Comparison of ENCODE assay signal across 19 cellular contexts in genomic region chr15:74839526-74840395, GRCh38. TPM values are rescaled to one million over a fixed set of nuclear protein-coding genes. Genes with fewer than 3 reads are reported as not detected.
DNase-seq lines count a peak whose midpoint lies in the region; ATAC-seq, FAIRE-seq and TF ChIP-seq lines count a peak whose summit lies in the region.
"Had no signal": no experiment of that assay in that cellular context is flagged by ENCODE, and none has a peak within 500 bp of the region (broad histone marks: within the 10 kb centered on the region; RNA-seq: fewer than 3 reads in every experiment).

No MANE protein-coding gene starts in this region.

- 0 out of 2 replicates have a peak, but pooled peaks cover 7% of the 10 kb centered on the region for H4K20me1 ChIP-seq in Karpas-422 (ENCODE audit: insufficient read depth, low read depth, low read length)
- H4K20me1 ChIP-seq in K562 (replicated peaks; ENCODE audit: control insufficient read depth, insufficient read depth, low read length), result peaks cover 8% of the 10 kb centered on the region; the same call in 1 of the 2 replicates
- H4K20me1 ChIP-seq in mammary epithelial cell (ENCODE audit: insufficient read depth, low read length), result no peaks in the 10 kb centered on the region

- TF ChIP-seq POLR2A in K562 (conservative IDR thresholded peaks at IDR 0.05), result no peak

- H3K4me1 ChIP-seq in Karpas-422 (ENCODE audit: low read length), result peaks cover 70% of the 10 kb centered on the region
- H3K4me1 ChIP-seq in K562 (replicated peaks in 1 of 2; ENCODE audit: control insufficient read depth in 2 of 2, insufficient read depth in 2 of 2, low read length in 2 of 2), result peaks cover 19 to 62% of the 10 kb centered on the region in 2 experiments; a peak in 4 of 5 replicates
- peaks cover 8% of the 10 kb centered on the region for H3K4me1 ChIP-seq in mammary epithelial cell (ENCODE audit: insufficient read depth, low read length)
- H3K4me1 ChIP-seq in trophoblast cell (ENCODE audit: control insufficient read depth in 1 of 2, insufficient read depth in 2 of 2, low read length in 2 of 2), result peaks cover 12 to 14% of the 10 kb centered on the region in 2 experiments

- no peak for ATAC-seq in K562
- ATAC-seq: lower lobe of right lung had no signal

- no peaks in the 10 kb centered on the region for H3K9me3 Mint-ChIP-seq in neural crest cell
- H3K9me3 Mint-ChIP-seq: dendritic cell treated with granulocyte-macrophage colony-stimulating factor and Interleukin-4, amounts not matched to agents 40 ng/mL and 50 ng/mL, for 4 days; immature natural killer cell had no signal

- no peak overlapping the region for H3K14ac ChIP-seq in trophoblast cell (ENCODE audit: low read length)

- H3K9ac ChIP-seq in Karpas-422 (ENCODE audit: low read length) (peak overlapping the region; percentile 98), K562 (ENCODE audit: insufficient read depth in 1 of 2, low read depth in 2 of 2, low read length in 2 of 2) (peak overlapping the region in 1 of 2 experiments; percentile 74; a peak in 2 of 4 replicates), mammary epithelial cell (ENCODE audit: insufficient read depth, low read length) (no peak overlapping the region), trophoblast cell (ENCODE audit: low read length) (no peak overlapping the region)

- H3K18ac ChIP-seq in trophoblast cell (ENCODE audit: low read length), result no peak overlapping the region

- DNase-seq in G401 (ENCODE audit: low spot score) (peak; percentile 43), Karpas-422 (peak; percentile 71), K562 (ENCODE audit: extremely low read depth in 1 of 4, low spot score in 3 of 4) (peak in 2 of 4 experiments; percentile 34 to 36), neural crest cell (ENCODE audit: low read depth, low spot score) (no peak), COLO668 (lab: John Stamatoyannopoulos, UW; ENCODE audit: unreplicated experiment) (no peak), mammary epithelial cell (no peak), trophoblast cell (no peak)
- DNase-seq in activated naive CD4-positive, alpha-beta T cell (lab: John Stamatoyannopoulos, UW), result no peak
- DNase-seq: activated naive CD4-positive, alpha-beta T cell treated with anti-CD3 and anti-CD28 coated beads, Interleukin-2, amount 50 U/mL, for 16 hours; AML-193; immature natural killer cell; IMR-90; lower lobe of right lung; NCI-H2107 had no signal

- H3K36me3 ChIP-seq in Karpas-422 (ENCODE audit: insufficient read depth, low read length) (peaks cover 3% of the 10 kb centered on the region; the same call in 1 of the 2 replicates), K562 (ENCODE audit: control insufficient read depth, insufficient read depth, low read length) (peaks cover 58% of the 10 kb centered on the region; the same call in 1 of the 3 replicates), mammary epithelial cell (ENCODE audit: insufficient read depth, low read length) (no peaks in the 10 kb centered on the region), trophoblast cell (ENCODE audit: control insufficient read depth in 1 of 2, insufficient read depth in 2 of 2, low read length in 2 of 2) (peaks cover under 1 to 4% of the 10 kb centered on the region in 2 experiments)

- dilution Hi-C loops in mammary epithelial cell (cut with HindIII; ENCODE audit: low sequenced_read_pairs), result no loop called here

- H3K27ac ChIP-seq in Karpas-422 (ENCODE audit: low read length), result peak overlapping the region; percentile 76
- H3K27ac ChIP-seq in K562 (ENCODE audit: extremely low read depth, low read depth, low read length), result no peak overlapping the region
- no peak overlapping the region for H3K27ac ChIP-seq in mammary epithelial cell (ENCODE audit: insufficient read depth, low read depth, low read length)
- H3K27ac ChIP-seq in trophoblast cell (ENCODE audit: low read depth, low read length), result no peak overlapping the region
- H3K27ac ChIP-seq: epithelial cell of prostate, lower lobe of right lung had no signal

- H3K4me2 ChIP-seq in Karpas-422 (ENCODE audit: low read depth, low read length, poor library complexity, severe bottlenecking) (peak overlapping the region; percentile 83), K562 (ENCODE audit: insufficient read depth, low read length) (no peak overlapping the region), mammary epithelial cell (ENCODE audit: insufficient read depth, low read depth, low read length) (no peak overlapping the region), trophoblast cell (ENCODE audit: low read length) (no peak overlapping the region)

- H4K12ac ChIP-seq in trophoblast cell (ENCODE audit: low read depth, low read length), result no peak overlapping the region

- peaks cover 6% of the 10 kb centered on the region for H3K79me1 ChIP-seq in trophoblast cell (ENCODE audit: low read length)

- H3K36me3 Mint-ChIP-seq in neural crest cell (ENCODE audit: low read depth), result no peaks in the 10 kb centered on the region

- no peaks in the 10 kb centered on the region for H3K27me3 ChIP-seq in Karpas-422 (ENCODE audit: low read length)
- H3K27me3 ChIP-seq in K562 (ENCODE audit: control insufficient read depth in 2 of 2, insufficient read depth in 2 of 2, low read length in 2 of 2), result no peaks in the 10 kb centered on the region
- no peaks in the 10 kb centered on the region for H3K27me3 ChIP-seq in mammary epithelial cell (ENCODE audit: insufficient read depth, low read length)
- no peaks in the 10 kb centered on the region for H3K27me3 ChIP-seq in trophoblast cell (ENCODE audit: insufficient read depth, low read length)

- H4K91ac ChIP-seq in trophoblast cell (ENCODE audit: low read depth, low read length), result no peak overlapping the region

- 84% methylated on average over 27 of the region's 31 CpGs for WGBS in K562 (ENCODE audit: insufficient coverage, low coverage, missing lambda C conversion rate)
- WGBS in mammary epithelial cell (ENCODE audit: low coverage, missing lambda C conversion rate), result 86% methylated on average over 26 of the region's 31 CpGs
- no CpG with 5 or more reads among the region's 31 CpGs for WGBS in trophoblast cell (ENCODE audit: extremely low coverage, insufficient coverage, insufficient read length)

- H3K4me1 Mint-ChIP-seq in neural crest cell, result peaks cover 27% of the 10 kb centered on the region

- no peak overlapping the region for H4K8ac ChIP-seq in trophoblast cell (ENCODE audit: low read depth, low read length)

- no peak overlapping the region for H2BK12ac ChIP-seq in trophoblast cell (ENCODE audit: low read length)

- no peak overlapping the region for H2AK5ac ChIP-seq in trophoblast cell (ENCODE audit: low read length)

- intact Hi-C loops in K562 (cut with micrococcal nuclease), result loop anchor here (5.0 kb wide), 4 partner anchors 53 to 148 kb away; partner anchors contain the start of gene MPI
- intact Hi-C loops in mammary epithelial cell (cut with micrococcal nuclease), result no loop called here

- no peak overlapping the region for H2BK120ac ChIP-seq in trophoblast cell (ENCODE audit: insufficient read depth, low read length, poor library complexity)

- H2AFZ ChIP-seq in Karpas-422 (ENCODE audit: low read length) (no peak overlapping the region), K562 (ENCODE audit: low read depth, low read length) (no peak overlapping the region), mammary epithelial cell (ENCODE audit: low read depth, low read length) (no peak overlapping the region), trophoblast cell (ENCODE audit: insufficient read depth, low read length, poor library complexity) (no peak overlapping the region)

- H3K9me3 ChIP-seq in Karpas-422 (ENCODE audit: low read length) (no peaks in the 10 kb centered on the region), K562 (replicated peaks; ENCODE audit: control insufficient read depth, insufficient read depth, low read depth, low read length) (no peaks in the 10 kb centered on the region), mammary epithelial cell (replicated peaks; ENCODE audit: insufficient read depth, low read length) (no peaks in the 10 kb centered on the region), trophoblast cell (ENCODE audit: insufficient read depth, low read depth, low read length) (no peaks in the 10 kb centered on the region)
- H3K9me3 ChIP-seq: lower lobe of right lung had no signal

- peak overlapping the region; percentile 19 for H3K27ac Mint-ChIP-seq in neural crest cell (ENCODE audit: unreplicated experiment)
- H3K27ac Mint-ChIP-seq: dendritic cell treated with granulocyte-macrophage colony-stimulating factor and Interleukin-4, amounts not matched to agents 40 ng/mL and 50 ng/mL, for 4 days had no signal

- TF ChIP-seq EP300 in K562 (IDR thresholded peaks at IDR 0.05; ENCODE audit: low read length), result no peak

- in situ Hi-C loops in G401 (cut with HindIII; ENCODE audit: low sequenced_read_pairs) (loop anchor here (5.0 kb wide), 1 partner anchor 72 kb away; no protein-coding TSS in a partner anchor), K562 (cut with MboI) (no loop called here), mammary epithelial cell (cut with MboI; ENCODE audit: low sequenced_read_pairs in 2 of 2) (no loop called here)

- CTCF ChIA-PET in K562 (lab: Yijun Ruan, JAX; ENCODE audit: low intra/inter-chr PET ratio), result no interaction called here
- CTCF ChIA-PET in mammary epithelial cell (lab: Charles Lee; ENCODE audit: low non-redundant PET), result no interaction called here

- H3K9me2 ChIP-seq in Karpas-422 (replicated peaks; ENCODE audit: insufficient read depth, low read length), result no peaks in the 10 kb centered on the region

- peaks cover 16% of the 10 kb centered on the region for H3K79me2 ChIP-seq in Karpas-422 (ENCODE audit: low read length)
- peaks cover 14% of the 10 kb centered on the region; the same call in 2 of the 3 replicates for H3K79me2 ChIP-seq in K562 (ENCODE audit: control insufficient read depth, insufficient read depth, low read length)
- no peaks in the 10 kb centered on the region for H3K79me2 ChIP-seq in mammary epithelial cell (ENCODE audit: insufficient read depth, low read length)
- peaks cover 3% of the 10 kb centered on the region for H3K79me2 ChIP-seq in trophoblast cell (ENCODE audit: control insufficient read depth, insufficient read depth, low read length, poor library complexity)

- peaks cover 8% of the 10 kb centered on the region for H3K9me1 ChIP-seq in K562 (ENCODE audit: control insufficient read depth, insufficient read depth, low read length)

- peak overlapping the region; percentile 11; the same call in 1 of the 2 replicates for H3K4me3 ChIP-seq in Karpas-422 (ENCODE audit: low read length)
- H3K4me3 ChIP-seq in K562, result no peak overlapping the region
- no peak overlapping the region for H3K4me3 ChIP-seq in mammary epithelial cell (replicated peaks in 1 of 3; ENCODE audit: insufficient read depth in 1 of 3, low read depth in 2 of 3, low read length in 3 of 3)
- no peak overlapping the region for H3K4me3 ChIP-seq in trophoblast cell (ENCODE audit: low read depth, low read length)
- H3K4me3 ChIP-seq: lower lobe of right lung had no signal

- no peak overlapping the region for H3K23ac ChIP-seq in trophoblast cell (ENCODE audit: low read length)

- FAIRE-seq in K562 (lab: Jason Lieb, UNC), result peak; percentile 29
- FAIRE-seq: D721Med had no signal

- TF ChIP-seq RAD21 in K562 (CRISPR knock-in tag; conservative IDR thresholded peaks at IDR 0.05 in 1 of 2, IDR thresholded peaks at IDR 0.05 in 1 of 2), result no peak

- peak overlapping the region; percentile 61 for H3K4me3 Mint-ChIP-seq in neural crest cell
- H3K4me3 Mint-ChIP-seq: dendritic cell treated with granulocyte-macrophage colony-stimulating factor and Interleukin-4, amounts not matched to agents 40 ng/mL and 50 ng/mL, for 4 days had no signal

- H3K4ac ChIP-seq in trophoblast cell (ENCODE audit: low read depth, low read length), result no peak overlapping the region

- H2BK5ac ChIP-seq in trophoblast cell (ENCODE audit: low read depth, low read length, poor library complexity), result no peak overlapping the region

- BruUV-seq in K562 (replicated peaks; lab: Mats Ljungman, UMichigan), result no TSS peak
- BruUV-seq in mammary epithelial cell (replicated peaks; lab: Mats Ljungman, UMichigan), result no TSS peak

- H3K27me3 Mint-ChIP-seq in neural crest cell (ENCODE audit: low read depth), result no peaks in the 10 kb centered on the region
- H3K27me3 Mint-ChIP-seq: dendritic cell treated with granulocyte-macrophage colony-stimulating factor and Interleukin-4, amounts not matched to agents 40 ng/mL and 50 ng/mL, for 4 days had no signal

- TF ChIP-seq CTCF in K562 (IDR thresholded peaks at IDR 0.05 in 2 of 3, conservative IDR thresholded peaks at IDR 0.05 in 1 of 3; ENCODE audit: insufficient read depth in 2 of 3, low read depth in 1 of 3, low read length in 3 of 3), result peak; percentile 23 to 42 (median 34); a peak in 3 of 6 replicates
- no peak for TF ChIP-seq CTCF in neural crest cell (conservative IDR thresholded peaks at IDR 0.05)
- TF ChIP-seq CTCF in mammary epithelial cell (conservative IDR thresholded peaks at IDR 0.05 in 1 of 2, IDR thresholded peaks at IDR 0.05 in 1 of 2; ENCODE audit: extremely low read depth in 1 of 2, insufficient read depth in 1 of 2, low read depth in 1 of 2, low read length in 2 of 2), result no peak

- POLR2A ChIA-PET in K562 (lab: Yijun Ruan, JAX), result interaction anchor here (0.6 to 1.7 kb wide), 3 partner anchors 12 to 365 kb away, joined by 3 to 5 read pairs (median 3); no protein-coding TSS in a partner anchor

RNA-seq across cellular contexts. Expression of gene ULK3, which starts 3.2 kb away (rescaled TPM):
- 32.1 and 40.9 TPM in 2 replicates for total RNA-seq in G401 (2014; rRNA removed; shearing (Covaris generic))
- total RNA-seq in Karpas-422 (2014; rRNA removed; shearing (Covaris generic); ENCODE audit: low replicate concordance), result 87.3 and 89.6 TPM in 2 replicates
- 107 and 242 TPM in 2 replicates for total RNA-seq in K562 (2011; cell fraction: chromatin; rRNA removed; ENCODE audit: low replicate concordance)
- 124 and 125 TPM in 2 replicates for total RNA-seq in K562 (2011; cell fraction: nucleolus; rRNA removed)
- total RNA-seq in K562 (2011; cell fraction: nucleoplasm; rRNA removed), result 82.4 and 89.4 TPM in 2 replicates
- total RNA-seq in K562 (2014; rRNA removed) (34.9 and 35.9 TPM in 2 replicates), K562 (2014; rRNA removed; fragmentation: Illumina TruSeq; extraction: Trizol) (18.2 and 19.3 TPM in 2 replicates), K562 (2015; rRNA removed; fragmentation: Illumina TruSeq; extraction: Trizol) (24.9 and 25.5 TPM in 2 replicates), K562 (2021) (36.9 and 38.3 TPM in 2 replicates), neural crest cell (48.4 TPM in 2 replicates), mammary epithelial cell (10 to 100 TPM; 20.0 to 26.3 TPM)
- polyA plus RNA-seq in K562 (2011; rRNA removed) (61.5 and 68.0 TPM in 2 replicates), K562 (2014; fragmentation: Illumina TruSeq; extraction: Trizol) (43.2 and 49.7 TPM in 2 replicates), K562 (2014; fragmentation: Nextera tagmentation; extraction: Ambion mirVana) (under 1 TPM; 0.68 to 0.88 TPM), K562 (2014; rRNA removed) (60.9 and 62.5 TPM in 2 replicates), mammary epithelial cell (17.8 TPM)
- 45.9 and 75.1 TPM in 2 replicates for polyA plus RNA-seq in K562 (2011; cell fraction: cytosol; rRNA removed)
- polyA plus RNA-seq in K562 (2011; cell fraction: nucleus; rRNA removed), result 426 and 551 TPM in 2 replicates
- 42.4 and 44.3 TPM in 2 replicates for polyA plus RNA-seq in K562 (2012)
- 23.1 and 27.7 TPM in 2 replicates for polyA minus RNA-seq in K562 (2011; rRNA and poly(A)+ RNA removed)
- 13.6 and 16.5 TPM in 2 replicates for polyA minus RNA-seq in K562 (2011; cell fraction: cytosol; rRNA and poly(A)+ RNA removed)
- 38.5 and 48.7 TPM in 2 replicates for polyA minus RNA-seq in K562 (2011; cell fraction: nucleus; rRNA and poly(A)+ RNA removed)
- polyA minus RNA-seq in mammary epithelial cell, result 22.1 TPM
- 9.3 and 10.1 TPM in 2 replicates for polyA plus RNA-seq in trophoblast cell (2013)

RNA-seq across cellular contexts. Expression of gene CPLX3, which starts 13.3 kb away (rescaled TPM):
- not detected in 2 replicates for total RNA-seq in G401 (2014; rRNA removed; shearing (Covaris generic))
- total RNA-seq in Karpas-422 (2014; rRNA removed; shearing (Covaris generic); ENCODE audit: low replicate concordance), result 5.2 and 7.3 TPM in 2 replicates
- total RNA-seq in K562 (2011; cell fraction: chromatin; rRNA removed; ENCODE audit: low replicate concordance), result not detected in 2 replicates
- not detected in 2 replicates for total RNA-seq in K562 (2011; cell fraction: nucleolus; rRNA removed)
- not detected in 2 replicates for total RNA-seq in K562 (2011; cell fraction: nucleoplasm; rRNA removed)
- not detected in 2 replicates for total RNA-seq in K562 (2014; rRNA removed)
- not detected in 2 replicates for total RNA-seq in K562 (2014; rRNA removed; fragmentation: Illumina TruSeq; extraction: Trizol)
- total RNA-seq in K562 (2015; rRNA removed; fragmentation: Illumina TruSeq; extraction: Trizol), result not detected in 2 replicates
- not detected in 2 replicates for total RNA-seq in K562 (2021)
- polyA plus RNA-seq in K562 (2011; rRNA removed), result not detected in 2 replicates
- 0.04 TPM in 1 of 2 replicates, not detected in the other for polyA plus RNA-seq in K562 (2011; cell fraction: cytosol; rRNA removed)
- polyA plus RNA-seq in K562 (2011; cell fraction: nucleus; rRNA removed), result 0.04 TPM in 1 of 2 replicates, not detected in the other
- polyA plus RNA-seq in K562 (2012), result not detected in 2 replicates
- polyA plus RNA-seq in K562 (2014; fragmentation: Illumina TruSeq; extraction: Trizol), result not detected in 2 replicates
- polyA plus RNA-seq in K562 (2014; fragmentation: Nextera tagmentation; extraction: Ambion mirVana), result not detected
- polyA plus RNA-seq in K562 (2014; rRNA removed), result not detected in 2 replicates
- polyA minus RNA-seq in K562 (2011; rRNA and poly(A)+ RNA removed), result not detected in 2 replicates
- not detected in 2 replicates for polyA minus RNA-seq in K562 (2011; cell fraction: cytosol; rRNA and poly(A)+ RNA removed)
- not detected in 2 replicates for polyA minus RNA-seq in K562 (2011; cell fraction: nucleus; rRNA and poly(A)+ RNA removed)
- total RNA-seq in neural crest cell, result not detected in 2 replicates
- not detected for total RNA-seq in mammary epithelial cell
- polyA plus RNA-seq in mammary epithelial cell, result not detected
- polyA minus RNA-seq in mammary epithelial cell, result not detected
- 0.03 TPM in 2 replicates for polyA plus RNA-seq in trophoblast cell (2013)
- total RNA-seq: IMR-90, lower lobe of right lung, myocyte, RPMI7951 had no signal
- polyA plus RNA-seq: immature natural killer cell, IMR-90 had no signal

RNA-seq across cellular contexts. Expression of gene LMAN1L, which starts 27.1 kb away (rescaled TPM):
- not detected in 2 replicates for total RNA-seq in G401 (2014; rRNA removed; shearing (Covaris generic))
- total RNA-seq in Karpas-422 (2014; rRNA removed; shearing (Covaris generic); ENCODE audit: low replicate concordance), result 3.3 and 4.3 TPM in 2 replicates
- total RNA-seq in K562 (2011; cell fraction: chromatin; rRNA removed; ENCODE audit: low replicate concordance), result not detected in 2 replicates
- 0.17 TPM in 1 of 2 replicates, not detected in the other for total RNA-seq in K562 (2011; cell fraction: nucleolus; rRNA removed)
- total RNA-seq in K562 (2011; cell fraction: nucleoplasm; rRNA removed), result not detected in 2 replicates
- not detected in 2 replicates for total RNA-seq in K562 (2014; rRNA removed)
- total RNA-seq in K562 (2014; rRNA removed; fragmentation: Illumina TruSeq; extraction: Trizol), result not detected in 2 replicates
- total RNA-seq in K562 (2015; rRNA removed; fragmentation: Illumina TruSeq; extraction: Trizol), result not detected in 2 replicates
- not detected in 2 replicates for total RNA-seq in K562 (2021)
- polyA plus RNA-seq in K562 (2011; rRNA removed), result not detected in 2 replicates
- not detected in 2 replicates for polyA plus RNA-seq in K562 (2011; cell fraction: cytosol; rRNA removed)
- polyA plus RNA-seq in K562 (2011; cell fraction: nucleus; rRNA removed), result not detected in 2 replicates
- polyA plus RNA-seq in K562 (2012), result not detected in 2 replicates
- polyA plus RNA-seq in K562 (2014; fragmentation: Illumina TruSeq; extraction: Trizol), result not detected in 2 replicates
- not detected for polyA plus RNA-seq in K562 (2014; fragmentation: Nextera tagmentation; extraction: Ambion mirVana)
- polyA plus RNA-seq in K562 (2014; rRNA removed), result not detected in 2 replicates
- polyA minus RNA-seq in K562 (2011; rRNA and poly(A)+ RNA removed), result not detected in 2 replicates
- polyA minus RNA-seq in K562 (2011; cell fraction: cytosol; rRNA and poly(A)+ RNA removed), result not detected in 2 replicates
- polyA minus RNA-seq in K562 (2011; cell fraction: nucleus; rRNA and poly(A)+ RNA removed), result not detected in 2 replicates
- not detected in 2 replicates for total RNA-seq in neural crest cell
- under 1 TPM in 1 of 2 donors, not detected in 1; 0.14 TPM for total RNA-seq in mammary epithelial cell
- not detected for polyA plus RNA-seq in mammary epithelial cell
- not detected for polyA minus RNA-seq in mammary epithelial cell
- not detected in 2 replicates for polyA plus RNA-seq in trophoblast cell (2013)
- total RNA-seq: IMR-90, lower lobe of right lung, myocyte, RPMI7951 had no signal
- polyA plus RNA-seq: immature natural killer cell, IMR-90 had no signal

RNA-seq across cellular contexts. Expression of gene SCAMP2, which starts 33.4 kb away (rescaled TPM):
- 7.6 and 13.2 TPM in 2 replicates for total RNA-seq in G401 (2014; rRNA removed; shearing (Covaris generic))
- total RNA-seq in Karpas-422 (2014; rRNA removed; shearing (Covaris generic); ENCODE audit: low replicate concordance), result 37.1 and 54.9 TPM in 2 replicates
- 69.8 and 124 TPM in 2 replicates for total RNA-seq in K562 (2011; cell fraction: chromatin; rRNA removed; ENCODE audit: low replicate concordance)
- 114 and 116 TPM in 2 replicates for total RNA-seq in K562 (2011; cell fraction: nucleolus; rRNA removed)
- total RNA-seq in K562 (2011; cell fraction: nucleoplasm; rRNA removed), result 109 and 111 TPM in 2 replicates
- 15.2 and 23.5 TPM in 2 replicates for total RNA-seq in K562 (2014; rRNA removed)
- total RNA-seq in K562 (2014; rRNA removed; fragmentation: Illumina TruSeq; extraction: Trizol), result 16.0 and 17.0 TPM in 2 replicates
- 20.0 and 20.1 TPM in 2 replicates for total RNA-seq in K562 (2015; rRNA removed; fragmentation: Illumina TruSeq; extraction: Trizol)
- 40.9 and 44.6 TPM in 2 replicates for total RNA-seq in K562 (2021)
- polyA plus RNA-seq in K562 (2011; rRNA removed), result 40.2 and 90.8 TPM in 2 replicates
- 101 and 104 TPM in 2 replicates for polyA plus RNA-seq in K562 (2011; cell fraction: cytosol; rRNA removed)
- polyA plus RNA-seq in K562 (2011; cell fraction: nucleus; rRNA removed), result 78.5 and 87.1 TPM in 2 replicates
- polyA plus RNA-seq in K562 (2012), result 44.8 and 53.4 TPM in 2 replicates
- 53.7 and 61.1 TPM in 2 replicates for polyA plus RNA-seq in K562 (2014; fragmentation: Illumina TruSeq; extraction: Trizol)
- 10 to 100 TPM in 1 of 2 experiments, 1 to 10 TPM in 1; 5.9 to 11.2 TPM for polyA plus RNA-seq in K562 (2014; fragmentation: Nextera tagmentation; extraction: Ambion mirVana)
- 28.1 and 40.0 TPM in 2 replicates for polyA plus RNA-seq in K562 (2014; rRNA removed)
- 44.2 and 47.1 TPM in 2 replicates for polyA minus RNA-seq in K562 (2011; rRNA and poly(A)+ RNA removed)
- 29.1 and 32.0 TPM in 2 replicates for polyA minus RNA-seq in K562 (2011; cell fraction: cytosol; rRNA and poly(A)+ RNA removed)
- 20.1 and 28.2 TPM in 2 replicates for polyA minus RNA-seq in K562 (2011; cell fraction: nucleus; rRNA and poly(A)+ RNA removed)
- total RNA-seq in neural crest cell, result 40.4 and 42.0 TPM in 2 replicates
- 10 to 100 TPM; 36.5 to 52.6 TPM for total RNA-seq in mammary epithelial cell
- polyA plus RNA-seq in mammary epithelial cell, result 70.6 TPM
- polyA minus RNA-seq in mammary epithelial cell, result 325 TPM
- 73.8 and 78.1 TPM in 2 replicates for polyA plus RNA-seq in trophoblast cell (2013)

RNA-seq across cellular contexts. Expression of gene MPI, which starts 50.1 kb away (rescaled TPM):
- 81.8 and 85.8 TPM in 2 replicates for total RNA-seq in G401 (2014; rRNA removed; shearing (Covaris generic))
- total RNA-seq in Karpas-422 (2014; rRNA removed; shearing (Covaris generic); ENCODE audit: low replicate concordance), result 73.7 and 78.8 TPM in 2 replicates
- 120 and 254 TPM in 2 replicates for total RNA-seq in K562 (2011; cell fraction: chromatin; rRNA removed; ENCODE audit: low replicate concordance)
- 166 and 183 TPM in 2 replicates for total RNA-seq in K562 (2011; cell fraction: nucleolus; rRNA removed)
- 164 and 172 TPM in 2 replicates for total RNA-seq in K562 (2011; cell fraction: nucleoplasm; rRNA removed)
- total RNA-seq in K562 (2014; rRNA removed), result 40.5 and 58.3 TPM in 2 replicates
- total RNA-seq in K562 (2014; rRNA removed; fragmentation: Illumina TruSeq; extraction: Trizol), result 28.1 and 34.5 TPM in 2 replicates
- 28.8 and 30.7 TPM in 2 replicates for total RNA-seq in K562 (2015; rRNA removed; fragmentation: Illumina TruSeq; extraction: Trizol)
- 40.3 and 42.1 TPM in 2 replicates for total RNA-seq in K562 (2021)
- 56.8 and 73.8 TPM in 2 replicates for polyA plus RNA-seq in K562 (2011; rRNA removed)
- 76.8 and 97.4 TPM in 2 replicates for polyA plus RNA-seq in K562 (2011; cell fraction: cytosol; rRNA removed)
- 152 and 243 TPM in 2 replicates for polyA plus RNA-seq in K562 (2011; cell fraction: nucleus; rRNA removed)
- 60.4 and 65.3 TPM in 2 replicates for polyA plus RNA-seq in K562 (2012)
- polyA plus RNA-seq in K562 (2014; fragmentation: Illumina TruSeq; extraction: Trizol), result 78.7 and 105 TPM in 2 replicates
- polyA plus RNA-seq in K562 (2014; fragmentation: Nextera tagmentation; extraction: Ambion mirVana), result 10 to 100 TPM; 41.8 to 46.7 TPM
- 36.3 and 41.2 TPM in 2 replicates for polyA plus RNA-seq in K562 (2014; rRNA removed)
- 79.0 and 93.6 TPM in 2 replicates for polyA minus RNA-seq in K562 (2011; rRNA and poly(A)+ RNA removed)
- 38.3 and 38.9 TPM in 2 replicates for polyA minus RNA-seq in K562 (2011; cell fraction: cytosol; rRNA and poly(A)+ RNA removed)
- 95.3 and 121 TPM in 2 replicates for polyA minus RNA-seq in K562 (2011; cell fraction: nucleus; rRNA and poly(A)+ RNA removed)
- 42.6 and 43.8 TPM in 2 replicates for total RNA-seq in neural crest cell
- 10 to 100 TPM; 32.1 to 32.7 TPM for total RNA-seq in mammary epithelial cell
- polyA plus RNA-seq in mammary epithelial cell, result 87.6 TPM
- 68.4 TPM for polyA minus RNA-seq in mammary epithelial cell
- polyA plus RNA-seq in trophoblast cell (2013), result 18.5 and 19.3 TPM in 2 replicates

Comparison
In these comparisons a context has a peak if more than half of its experiments do, and no peak if none do; other contexts are left out.
1. DNase-seq: peak in G401 (single experiment) and Karpas-422 (single experiment); none in neural crest cell (single experiment), COLO668 (single experiment), mammary epithelial cell (single experiment), trophoblast cell (0 of 2) and activated naive CD4-positive, alpha-beta T cell (0 of 4).
2. CTCF ChIP-seq: peak in K562 (3 of 3); none in neural crest cell (single experiment) and mammary epithelial cell (0 of 2).